ENCODE assay signal across 1 cellular context in the genomic region with DNA sequence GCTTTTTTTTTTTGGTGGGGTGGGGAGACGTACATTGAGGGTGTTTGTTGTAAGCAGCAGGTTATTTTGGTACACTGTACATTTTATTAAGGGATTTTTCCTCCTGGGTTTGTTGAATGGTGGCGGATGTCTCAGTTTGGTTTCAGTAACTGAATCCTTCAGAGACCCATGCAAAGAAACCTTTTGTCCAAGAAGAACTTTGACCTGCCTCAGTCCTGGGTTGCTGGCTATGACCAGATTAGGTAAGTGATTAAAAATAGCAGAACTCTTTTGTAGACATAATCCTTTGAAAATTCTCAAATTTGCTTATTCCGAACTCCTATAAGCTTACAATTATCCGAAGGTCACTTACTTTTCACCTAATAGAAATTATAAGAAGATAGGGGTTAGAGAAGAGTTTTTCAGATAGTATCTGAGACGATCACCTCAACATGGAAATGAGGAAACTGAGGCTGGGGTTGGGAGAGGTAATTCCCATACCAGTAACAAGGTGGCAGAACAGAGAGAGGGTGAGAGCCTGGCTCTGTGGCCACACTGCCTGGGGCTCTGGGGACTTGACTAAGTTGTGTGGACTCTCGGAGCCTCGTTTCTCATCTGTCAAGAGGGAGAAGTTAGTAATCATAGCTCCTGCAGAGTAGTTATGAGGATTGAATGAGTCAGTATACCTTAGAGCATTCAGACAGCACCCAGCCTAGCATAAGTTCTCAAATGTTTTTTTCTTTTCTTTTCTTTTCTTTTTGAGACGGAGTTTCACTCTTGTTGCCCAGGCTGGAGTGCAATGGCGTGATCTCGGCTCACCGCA.
TF ChIP-seq lines count a peak whose summit lies in the region.

No MANE protein-coding gene starts in this region.

TF ChIP-seq in IMR-90, 13 proteins besides CTCF, POLR2A, EP300 and RAD21:
- TF ChIP-seq RCOR1 (IDR thresholded peaks at IDR 0.05; ENCODE audit: insufficient replicate concordance, low read length), result no peak
- peak; percentile 20; the same call in 1 of the 2 replicates for TF ChIP-seq SMC3 (IDR thresholded peaks at IDR 0.05; ENCODE audit: low read depth, low read length)
- TF ChIP-seq BHLHE40 (IDR thresholded peaks at IDR 0.05; ENCODE audit: low read depth, low read length), result no peak
- no peak for TF ChIP-seq MAFK (IDR thresholded peaks at IDR 0.05; ENCODE audit: low read depth, low read length)
- TF ChIP-seq CEBPB (IDR thresholded peaks at IDR 0.05; ENCODE audit: low read depth, low read length), result no peak
- TF ChIP-seq, protein P1, sequence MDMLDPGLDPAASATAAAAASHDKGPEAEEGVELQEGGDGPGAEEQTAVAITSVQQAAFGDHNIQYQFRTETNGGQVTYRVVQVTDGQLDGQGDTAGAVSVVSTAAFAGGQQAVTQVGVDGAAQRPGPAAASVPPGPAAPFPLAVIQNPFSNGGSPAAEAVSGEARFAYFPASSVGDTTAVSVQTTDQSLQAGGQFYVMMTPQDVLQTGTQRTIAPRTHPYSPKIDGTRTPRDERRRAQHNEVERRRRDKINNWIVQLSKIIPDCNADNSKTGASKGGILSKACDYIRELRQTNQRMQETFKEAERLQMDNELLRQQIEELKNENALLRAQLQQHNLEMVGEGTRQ (IDR thresholded peaks at IDR 0.05; ENCODE audit: low read depth, low read length), result no peak
- no peak for TF ChIP-seq CHD1 (IDR thresholded peaks at IDR 0.05; ENCODE audit: low read depth, low read length)
- no peak for TF ChIP-seq FOS (IDR thresholded peaks at IDR 0.05; ENCODE audit: low read depth, low read length)
